In genomic region chr9:70020217-70020616, GRCh38 we compare ENCODE assay signal across 1 cellular context.
TF ChIP-seq lines count a peak whose summit lies in the region.

No MANE protein-coding gene starts in this region.

TF ChIP-seq in HepG2, 621 proteins besides CTCF, POLR2A, EP300 and RAD21:
- TF ChIP-seq ZHX2 (IDR thresholded peaks at IDR 0.05; ENCODE audit: low read depth) (no peak), ZHX2 (CRISPR knock-in tag; IDR thresholded peaks at IDR 0.05; ENCODE audit: borderline replicate concordance) (no peak), HOXA3 (CRISPR knock-in tag; IDR thresholded peaks at IDR 0.05) (no peak), ARHGAP35 (CRISPR knock-in tag; IDR thresholded peaks at IDR 0.05; ENCODE audit: borderline replicate concordance) (no peak), SAFB2 (CRISPR knock-in tag; IDR thresholded peaks at IDR 0.05; ENCODE audit: borderline replicate concordance, low read depth) (no peak), NFE2L2 (IDR thresholded peaks at IDR 0.05; ENCODE audit: low read length) (peak; percentile 28; the same call in 1 of the 2 replicates), ZBTB49 (CRISPR knock-in tag; IDR thresholded peaks at IDR 0.05; ENCODE audit: borderline replicate concordance) (no peak), ZNF331 (CRISPR knock-in tag; IDR thresholded peaks at IDR 0.05) (no peak), FOXA1 (IDR thresholded peaks at IDR 0.05) (no peak), FOXA1 (CRISPR knock-in tag; IDR thresholded peaks at IDR 0.05) (no peak)
